13 cellular contexts compared by ENCODE assay signal in the genomic region with DNA sequence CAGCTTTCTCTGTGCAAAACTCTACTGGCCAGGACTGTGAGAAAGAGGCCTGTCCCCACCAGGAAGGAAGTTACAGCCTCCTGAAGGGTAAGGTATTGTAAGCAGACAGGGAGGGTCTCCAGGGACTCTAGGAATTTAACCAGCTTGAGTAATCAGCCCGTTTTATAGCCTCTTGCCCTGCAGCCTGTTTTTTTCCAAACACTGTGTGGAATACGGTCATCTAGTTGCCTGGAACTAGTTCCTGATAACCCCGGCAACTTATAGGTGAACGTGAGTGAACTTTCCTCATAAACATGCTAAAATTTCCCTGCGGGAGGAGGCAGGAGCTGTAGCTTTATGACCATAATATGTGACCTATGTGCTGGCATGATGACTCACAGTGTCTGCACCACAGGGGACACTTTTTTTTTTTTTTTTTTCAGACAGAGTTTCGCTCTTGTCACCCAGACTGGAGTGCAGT.
DNase-seq lines count a peak whose midpoint lies in the region; ATAC-seq and TF ChIP-seq lines count a peak whose summit lies in the region.
"Had no signal": no experiment of that assay in that cellular context is flagged by ENCODE, and none has a peak within 500 bp of the region (broad histone marks: within the 10 kb centered on the region; RNA-seq: fewer than 3 reads in every experiment).

No MANE protein-coding gene starts in this region.

- peaks cover 31% of the 10 kb centered on the region for H3F3A ChIP-seq in neural progenitor cell (ENCODE audit: low read depth)

- H3K4me1 ChIP-seq in HUES64 (ENCODE audit: insufficient read depth, low read length) (peaks cover 25% of the 10 kb centered on the region), neural progenitor cell (peaks cover 26% of the 10 kb centered on the region)
- H3K4me1 ChIP-seq: upper lobe of left lung had no signal

- no peak for TF ChIP-seq CTCF in neural progenitor cell (IDR thresholded peaks at IDR 0.05)

- peaks cover 3% of the 10 kb centered on the region for H3K27me3 Mint-ChIP-seq in neural progenitor cell (ENCODE audit: insufficient read depth, low read depth)

- no peak overlapping the region for H3K4me3 Mint-ChIP-seq in neural progenitor cell

- H3K4me2 ChIP-seq in neural progenitor cell = no peak overlapping the region

- H3K27ac Mint-ChIP-seq in neural progenitor cell = peak overlapping the region; percentile 27

- peaks cover 8% of the 10 kb centered on the region for H3K4me1 Mint-ChIP-seq in neural progenitor cell

- H3K27me3 ChIP-seq in HUES64 (ENCODE audit: insufficient read depth, low read length) (no peaks in the 10 kb centered on the region), neural progenitor cell (no peaks in the 10 kb centered on the region)
- H3K27me3 ChIP-seq: upper lobe of left lung had no signal

- H3K36me3 ChIP-seq in HUES64 (ENCODE audit: insufficient read depth, low read length) (no peaks in the 10 kb centered on the region), neural progenitor cell (peaks cover 7% of the 10 kb centered on the region)
- H3K36me3 ChIP-seq: upper lobe of left lung had no signal

- no peaks in the 10 kb centered on the region for H3K36me3 Mint-ChIP-seq in neural progenitor cell

- H3K27ac ChIP-seq in HUES64 (ENCODE audit: low read depth, low read length) (peak overlapping the region; percentile 81), neural progenitor cell (peak overlapping the region; percentile 31)
- H3K27ac ChIP-seq: upper lobe of left lung had no signal

- peak overlapping the region; percentile 18; the same call in 1 of the 2 replicates for H3K9ac ChIP-seq in HUES64 (ENCODE audit: low read depth, low read length)
- H3K9ac ChIP-seq in neural progenitor cell = no peak overlapping the region

- H3K4me3 ChIP-seq in HUES64 (ENCODE audit: low read length) (no peak overlapping the region), neural progenitor cell (no peak overlapping the region)
- H3K4me3 ChIP-seq: upper lobe of left lung had no signal

- peak overlapping the region; percentile 90 for H2AFZ ChIP-seq in neural progenitor cell (replicated peaks)

- no peaks in the 10 kb centered on the region for H4K20me1 ChIP-seq in neural progenitor cell (ENCODE audit: low read depth)

- no peak for ATAC-seq in HG02588 (IDR thresholded peaks at IDR 0.05; ENCODE audit: unreplicated experiment)

- DNase-seq in DMS53 (lab: John Stamatoyannopoulos, UW) = peak; percentile 0
- DNase-seq in DMS53 treated with DMSO at 0.1 percent for 48 hours (lab: John Stamatoyannopoulos, UW; ENCODE audit: unreplicated experiment) = no peak
- DNase-seq in brain pericyte (ENCODE audit: low read depth, low spot score) = peak; percentile 3
- DNase-seq in neural progenitor cell (ENCODE audit: low spot score) = no peak
- DNase-seq in NCI-H226 = no peak
- no peak for DNase-seq in activated T-cell treated with anti-CD3 and anti-CD28 coated beads, Interleukin-2, amount 50 U/mL, for 1 hour
- DNase-seq: 8988T, activated gamma-delta T cell, NCI-H446 treated with DMSO at 0.1 percent for 48 hours, T-helper 2 cell, upper lobe of left lung had no signal

- 83% methylated on average over 6 of the region's 6 CpGs for WGBS in HUES64

- peaks cover 66% of the 10 kb centered on the region for H3K79me2 ChIP-seq in neural progenitor cell (ENCODE audit: low read depth)

- H3K9me3 ChIP-seq in HUES64 (ENCODE audit: insufficient read depth, low read depth, low read length) = peaks cover 16% of the 10 kb centered on the region
- no peaks in the 10 kb centered on the region for H3K9me3 ChIP-seq in neural progenitor cell (ENCODE audit: low read depth)
- H3K9me3 ChIP-seq: upper lobe of left lung had no signal

- peaks cover 3% of the 10 kb centered on the region for H3K9me3 Mint-ChIP-seq in neural progenitor cell

Comparison
In these comparisons a context has a peak if more than half of its experiments do, and no peak if none do; other contexts are left out.
1. DNase-seq: peak in DMS53 (single experiment) and brain pericyte (single experiment); none in DMS53 treated with DMSO at 0.1 percent for 48 hours (single experiment), neural progenitor cell (single experiment), NCI-H226 (single experiment) and activated T-cell treated with anti-CD3 and anti-CD28 coated beads, Interleukin-2, amount 50 U/mL, for 1 hour (single experiment).